Comparison of ENCODE assay signal across 8 cellular contexts in genomic region chr14:32560213-32560857, GRCh38.
DNase-seq lines count a peak whose midpoint lies in the region.

No MANE protein-coding gene starts in this region.

- DNase-seq in GM04503 (ENCODE audit: low read depth) (peak; percentile 58), H7 (peak; percentile 46), MV-4-11 (lab: John Stamatoyannopoulos, UW) (peak; percentile 34), SHP77 (lab: John Stamatoyannopoulos, UW) (peak; percentile 77 to 78), cerebellar cortex (ENCODE audit: low spot score) (peak; percentile 79), kidney glomerular epithelial cell (lab: John Stamatoyannopoulos, UW) (peak; percentile 56), GDM1 (lab: John Stamatoyannopoulos, UW) (no peak)
- peak; percentile 1 for DNase-seq in stimulated activated CD4-positive, alpha-beta T cell treated with anti-CD3 and anti-CD28 coated beads, Interleukin-4, amount 100 ng/mL, for 1 hour

- no peaks in the 10 kb centered on the region for H3K27me3 ChIP-seq in H7 (ENCODE audit: control insufficient read depth, insufficient read depth, low read length)

- H3K4me3 ChIP-seq in H7 (ENCODE audit: insufficient read depth, low read depth, low read length): no peak overlapping the region

- no peaks in the 10 kb centered on the region for H3K36me3 ChIP-seq in H7 (replicated peaks; ENCODE audit: control insufficient read depth, insufficient read depth, low read length)
